Comparison of ENCODE assay signal across 9 cellular contexts in the genomic region with DNA sequence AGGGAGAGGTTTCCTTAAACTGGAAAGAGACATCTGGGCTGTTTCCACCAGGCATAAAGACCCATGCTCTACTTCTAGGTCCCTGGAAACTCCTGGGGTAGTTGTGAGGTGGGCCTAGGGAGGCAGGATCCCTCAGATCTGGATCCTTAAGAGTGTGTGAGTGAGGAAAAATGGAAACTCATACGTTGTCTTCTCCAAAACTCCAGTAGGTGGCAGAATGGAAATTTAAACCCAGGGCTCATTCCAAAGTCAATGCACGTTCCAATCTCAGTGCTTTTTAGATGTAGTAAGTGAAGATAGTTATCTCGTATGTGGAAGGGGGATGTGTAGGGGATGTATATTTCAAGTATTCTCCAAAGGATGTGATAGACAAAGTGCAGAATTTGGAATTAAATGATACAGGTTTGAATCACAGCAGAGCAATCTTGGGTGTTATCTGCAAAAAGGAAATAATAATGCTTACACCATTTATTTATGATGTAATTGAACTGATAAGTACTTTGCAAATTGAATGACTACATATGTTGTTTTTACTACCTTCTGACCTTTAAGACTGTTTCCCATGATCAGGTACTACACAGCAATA. TPM values are rescaled to one million over a fixed set of nuclear protein-coding genes. Genes with fewer than 3 reads are reported as not detected.
A peak's percentile ranks its signal among the peaks of the same experiment; 100 is the strongest.
DNase-seq lines count a peak whose midpoint lies in the region; ATAC-seq and TF ChIP-seq lines count a peak whose summit lies in the region.
"Had no signal": no experiment of that assay in that cellular context is flagged by ENCODE, and none has a peak within 500 bp of the region (broad histone marks: within the 10 kb centered on the region; RNA-seq: fewer than 3 reads in every experiment).

No MANE protein-coding gene starts in this region.

- H3K4me1 ChIP-seq in DOHH2 (ENCODE audit: control insufficient read depth, low read length) (no peaks in the 10 kb centered on the region), Loucy (ENCODE audit: insufficient read depth, low read length, poor library complexity, severe bottlenecking) (no peaks in the 10 kb centered on the region), mammary epithelial cell (ENCODE audit: insufficient read depth, low read length) (peaks cover 7% of the 10 kb centered on the region)

- 0% methylated on average over 3 of the region's 3 CpGs for WGBS in mammary epithelial cell (ENCODE audit: low coverage, missing lambda C conversion rate)

- no peak for ATAC-seq in HG02885 (IDR thresholded peaks at IDR 0.05; ENCODE audit: poor library complexity, unreplicated experiment)
- ATAC-seq: activated CD4-positive, alpha-beta T cell treated with anti-CD3 and anti-CD28 coated beads for 36 hours had no signal

- H3K27ac ChIP-seq in DOHH2 (ENCODE audit: low read depth, low read length) = no peak overlapping the region
- H3K27ac ChIP-seq in mammary epithelial cell (ENCODE audit: insufficient read depth, low read depth, low read length) = no peak overlapping the region

- H3K36me3 Mint-ChIP-seq in nephron (ENCODE audit: low read depth) = no peaks in the 10 kb centered on the region

- peak; percentile 59 for TF ChIP-seq CTCF in DOHH2 (IDR thresholded peaks at IDR 0.05; ENCODE audit: low read depth, low read length, poor library complexity, severe bottlenecking)
- peak; percentile 45 for TF ChIP-seq CTCF in Loucy (conservative IDR thresholded peaks at IDR 0.05; ENCODE audit: low read length)
- peak; percentile 53 to 74 for TF ChIP-seq CTCF in mammary epithelial cell (conservative IDR thresholded peaks at IDR 0.05 in 1 of 2, IDR thresholded peaks at IDR 0.05 in 1 of 2; ENCODE audit: extremely low read depth in 1 of 2, insufficient read depth in 1 of 2, low read depth in 1 of 2, low read length in 2 of 2)
- peak; percentile 43 to 53 (median 46) for TF ChIP-seq CTCF in nephron (IDR thresholded peaks at IDR 0.05; ENCODE audit: unreplicated experiment in 3 of 3)

- no TSS peak for BruUV-seq in mammary epithelial cell (replicated peaks; lab: Mats Ljungman, UMichigan)

- H3K36me3 ChIP-seq in DOHH2 (ENCODE audit: control insufficient read depth, low read length) (no peaks in the 10 kb centered on the region), Loucy (ENCODE audit: insufficient read depth, low read length) (no peaks in the 10 kb centered on the region), mammary epithelial cell (ENCODE audit: insufficient read depth, low read length) (no peaks in the 10 kb centered on the region)

- in situ Hi-C loops in mammary epithelial cell (cut with MboI; ENCODE audit: low sequenced_read_pairs in 2 of 2) = loop anchor here in 1 of 2 donors (25.0 kb wide), 1 partner anchor 126 kb away; no protein-coding TSS in a partner anchor

- no peak overlapping the region for H3K27ac Mint-ChIP-seq in nephron
- H3K27ac Mint-ChIP-seq: activated CD4-positive, alpha-beta T cell treated with anti-CD3 and anti-CD28 coated beads for 36 hours had no signal

- peaks cover 4% of the 10 kb centered on the region for H3K9me3 Mint-ChIP-seq in nephron

- H3K9me2 ChIP-seq in DOHH2 (replicated peaks; ENCODE audit: control insufficient read depth, low read length) (no peaks in the 10 kb centered on the region), Loucy (replicated peaks; ENCODE audit: low read depth, low read length) (no peaks in the 10 kb centered on the region)

- no peaks in the 10 kb centered on the region for H3F3A ChIP-seq in DOHH2 (ENCODE audit: control insufficient read depth, insufficient read depth)
- H3F3A ChIP-seq in Loucy (ENCODE audit: low read depth) = no peaks in the 10 kb centered on the region

- no peaks in the 10 kb centered on the region for H4K20me1 ChIP-seq in DOHH2 (ENCODE audit: control insufficient read depth, insufficient read depth, low read depth, low read length)
- H4K20me1 ChIP-seq in Loucy (ENCODE audit: insufficient read depth, low read length, poor library complexity, severe bottlenecking) = no peaks in the 10 kb centered on the region
- H4K20me1 ChIP-seq in mammary epithelial cell (ENCODE audit: insufficient read depth, low read length) = no peaks in the 10 kb centered on the region

- no peak overlapping the region for H3K4me2 ChIP-seq in DOHH2 (ENCODE audit: low read length)
- H3K4me2 ChIP-seq in Loucy (ENCODE audit: low read depth, low read length, poor library complexity, severe bottlenecking) = no peak overlapping the region
- no peak overlapping the region for H3K4me2 ChIP-seq in mammary epithelial cell (ENCODE audit: insufficient read depth, low read depth, low read length)

- DNase-seq in mammary epithelial cell = peak; percentile 45
- no peak for DNase-seq in NCI-H446 treated with DMSO at 0.1 percent for 48 hours (lab: John Stamatoyannopoulos, UW)
- no peak for DNase-seq in activated naive CD4-positive, alpha-beta T cell treated with anti-CD3 and anti-CD28 coated beads, Interleukin-2, amount 50 U/mL, for 16 hours
- no peak for DNase-seq in erythroblast (lab: John Stamatoyannopoulos, UW)
- DNase-seq: activated CD4-positive, alpha-beta T cell treated with anti-CD3 and anti-CD28 coated beads for 36 hours had no signal

- no peak overlapping the region for H3K4me3 ChIP-seq in DOHH2 (ENCODE audit: low read length)
- H3K4me3 ChIP-seq in Loucy (ENCODE audit: low read length, poor library complexity, severe bottlenecking) = no peak overlapping the region
- H3K4me3 ChIP-seq in mammary epithelial cell (replicated peaks in 1 of 3; ENCODE audit: insufficient read depth in 1 of 3, low read depth in 2 of 3, low read length in 3 of 3) = no peak overlapping the region

- dilution Hi-C loops in mammary epithelial cell (cut with HindIII; ENCODE audit: low sequenced_read_pairs) = no loop called here

- H2AFZ ChIP-seq in Loucy (ENCODE audit: low read length) (no peak overlapping the region), mammary epithelial cell (ENCODE audit: low read depth, low read length) (peak overlapping the region; percentile 75)

- no peaks in the 10 kb centered on the region for H3K9me3 ChIP-seq in DOHH2 (ENCODE audit: control insufficient read depth, insufficient read depth, low read length)
- H3K9me3 ChIP-seq in Loucy (ENCODE audit: insufficient read depth, low read depth, low read length) = no peaks in the 10 kb centered on the region
- H3K9me3 ChIP-seq in mammary epithelial cell (replicated peaks; ENCODE audit: insufficient read depth, low read length) = no peaks in the 10 kb centered on the region

- H3K79me2 ChIP-seq in DOHH2 (ENCODE audit: control insufficient read depth, low read length) (no peaks in the 10 kb centered on the region), Loucy (ENCODE audit: insufficient read depth, low read length) (no peaks in the 10 kb centered on the region), mammary epithelial cell (ENCODE audit: insufficient read depth, low read length) (no peaks in the 10 kb centered on the region)

- H3K4me1 Mint-ChIP-seq in nephron = no peaks in the 10 kb centered on the region
- H3K4me1 Mint-ChIP-seq: activated CD4-positive, alpha-beta T cell treated with anti-CD3 and anti-CD28 coated beads for 36 hours had no signal

- H3K27me3 Mint-ChIP-seq in nephron (ENCODE audit: low read depth) = peaks cover 7% of the 10 kb centered on the region

- CTCF ChIA-PET in mammary epithelial cell (lab: Charles Lee; ENCODE audit: low non-redundant PET) = no interaction called here

- intact Hi-C loops in mammary epithelial cell (cut with micrococcal nuclease) = loop anchor here (1.0 to 2.0 kb wide), 5 partner anchors 40 to 244 kb away; no protein-coding TSS in a partner anchor

- 0 out of 2 replicates have a peak, but pooled peaks cover 3% of the 10 kb centered on the region for H3K27me3 ChIP-seq in DOHH2 (ENCODE audit: control insufficient read depth, low read length)
- no peaks in the 10 kb centered on the region for H3K27me3 ChIP-seq in Loucy (ENCODE audit: insufficient read depth, low read length, poor library complexity, severe bottlenecking)
- no peaks in the 10 kb centered on the region for H3K27me3 ChIP-seq in mammary epithelial cell (ENCODE audit: insufficient read depth, low read length)

- no peak overlapping the region for H3K4me3 Mint-ChIP-seq in nephron
- H3K4me3 Mint-ChIP-seq: activated CD4-positive, alpha-beta T cell treated with anti-CD3 and anti-CD28 coated beads for 36 hours had no signal

- no peak overlapping the region for H3K9ac ChIP-seq in Loucy (ENCODE audit: low read depth, low read length, poor library complexity, severe bottlenecking)
- H3K9ac ChIP-seq in mammary epithelial cell (ENCODE audit: insufficient read depth, low read length) = no peak overlapping the region

- no peak for TF ChIP-seq POLR2A in erythroblast (IDR thresholded peaks at IDR 0.05; ENCODE audit: low read length)

RNA-seq across cellular contexts. Expression of a gene that starts 13.1 kb away (rescaled TPM):
- 10 to 100 TPM in 1 of 2 donors, 1 to 10 TPM in 1; 1.7 to 70.5 TPM for total RNA-seq in mammary epithelial cell
- 22.1 TPM for polyA plus RNA-seq in mammary epithelial cell
- polyA minus RNA-seq in mammary epithelial cell = 4.7 TPM
- total RNA-seq: activated CD4-positive, alpha-beta T cell treated with anti-CD3 and anti-CD28 coated beads for 36 hours had no signal

RNA-seq across cellular contexts. Expression of a gene that starts 30.6 kb away (rescaled TPM):
- 10 to 100 TPM in 1 of 2 donors, 1 to 10 TPM in 1; 2.5 to 30.6 TPM for total RNA-seq in mammary epithelial cell
- polyA plus RNA-seq in mammary epithelial cell = 9.2 TPM
- polyA minus RNA-seq in mammary epithelial cell = 2.0 TPM
- total RNA-seq: activated CD4-positive, alpha-beta T cell treated with anti-CD3 and anti-CD28 coated beads for 36 hours had no signal

RNA-seq across cellular contexts. Expression of a gene that starts 32.4 kb away (rescaled TPM):
- total RNA-seq in mammary epithelial cell = 1 to 10 TPM in 1 of 2 donors, not detected in 1; 5.8 TPM
- 0.53 TPM for polyA plus RNA-seq in mammary epithelial cell
- not detected for polyA minus RNA-seq in mammary epithelial cell
- total RNA-seq: activated CD4-positive, alpha-beta T cell treated with anti-CD3 and anti-CD28 coated beads for 36 hours had no signal
